Comparison of ENCODE assay signal across 8 cellular contexts in genomic region chr17:45201880-45202279, GRCh38. TPM values are rescaled to one million over a fixed set of nuclear protein-coding genes. Genes with fewer than 3 reads are reported as not detected.
DNase-seq lines count a peak whose midpoint lies in the region; ATAC-seq and TF ChIP-seq lines count a peak whose summit lies in the region.
"Not testable (repeated sequence)": the region's sequence is repeated elsewhere in the genome, so short reads cannot be mapped to it uniquely, and the experiment has no call there.

No MANE protein-coding gene starts in this region.

- H3K27ac Mint-ChIP-seq in WTC11: not testable (repeated sequence)

- H3K4me1 Mint-ChIP-seq in WTC11: peaks cover 14% of the 10 kb centered on the region

- H3K4me1 ChIP-seq in right lobe of liver: peaks cover 0 to 13% (median 3%) of the 10 kb centered on the region in 4 donors

- H3K36me3 ChIP-seq in right lobe of liver: not testable (repeated sequence)

- not testable (repeated sequence) for H3K27me3 ChIP-seq in right lobe of liver

- ATAC-seq in WTC11: not testable (repeated sequence)
- ATAC-seq in Right ventricle myocardium inferior (peak; percentile 61), right lobe of liver (peak; percentile 69 to 79 (median 76))

- intact Hi-C loops in Right ventricle myocardium inferior (cut with DNase I); right lobe of liver (cut with DNase I): not testable (repeated sequence)

- not testable (repeated sequence) for H3K4me3 ChIP-seq in right lobe of liver

- CTCF ChIA-PET in WTC11 (lab: Charles Lee): interaction anchor here (0.7 to 7.2 kb wide), 5 partner anchors 16 to 168 kb away, joined by 4 to 340 read pairs (median 4); partner anchors contain the start of genes ACBD4 and HEXIM1

- not testable (repeated sequence) for H3K9me3 Mint-ChIP-seq in WTC11

- H3K9me3 ChIP-seq in right lobe of liver: not testable (repeated sequence)

- WGBS in right lobe of liver (ENCODE audit: insufficient coverage, low coverage, low lambda C conversion rate, missing lambda C conversion rate): 39% methylated on average over 6 of the region's 6 CpGs

- H3K27ac ChIP-seq in epithelial cell of prostate (peak overlapping the region; percentile 44), right lobe of liver (peak overlapping the region in 1 of 3 donors; percentile 40)

- TF ChIP-seq CTCF in WTC11 (IDR thresholded peaks at IDR 0.05); right lobe of liver (IDR thresholded peaks at IDR 0.05): not testable (repeated sequence)

- H3K36me3 Mint-ChIP-seq in WTC11: not testable (repeated sequence)

- H3K27me3 Mint-ChIP-seq in WTC11 (ENCODE audit: low read depth): peaks cover 11% of the 10 kb centered on the region

- not testable (repeated sequence) for TF ChIP-seq POLR2A in right lobe of liver (IDR thresholded peaks at IDR 0.05)

- DNase-seq in AG08396 (ENCODE audit: low spot score): peak; percentile 7
- peak; percentile 63 for DNase-seq in GM03348 (ENCODE audit: low spot score)
- peak; percentile 32 for DNase-seq in NCI-H226
- not testable (repeated sequence) for DNase-seq in WTC11 (ENCODE audit: low spot score); Right ventricle myocardium inferior (ENCODE audit: missing footprints)
- peak; percentile 6 for DNase-seq in epithelial cell of prostate (ENCODE audit: low read depth, low spot score)
- DNase-seq in right lobe of liver: peak; percentile 41 to 78 (median 72)
- DNase-seq in stromal cell of bone marrow (ENCODE audit: low read depth): peak; percentile 34

- POLR2A ChIA-PET in WTC11 (lab: Charles Lee): interaction anchor here (0.7 kb wide), 1 partner anchor 41 kb away, joined by 4 read pairs; no protein-coding TSS in a partner anchor

- H3K4me3 Mint-ChIP-seq in WTC11: not testable (repeated sequence)

TF ChIP-seq in WTC11, 78 proteins besides CTCF, POLR2A, EP300 and RAD21:
- peak; percentile 97 for TF ChIP-seq GABPB1 (CRISPR knock-in tag; IDR thresholded peaks at IDR 0.05)

RNA-seq across cellular contexts. Expression of gene FMNL1, which starts 19.8 kb away (rescaled TPM):
- 5.3 to 7.9 TPM (median 7.3 TPM) in 3 replicates for total RNA-seq in WTC11 (2021)
- total RNA-seq in Right ventricle myocardium inferior: 13.7 TPM
- total RNA-seq in right lobe of liver: 1 to 10 TPM; 3.7 to 10.0 (median 5.1) TPM

RNA-seq across cellular contexts. Expression of gene HEXIM2, which starts 40.2 kb away (rescaled TPM):
- total RNA-seq in WTC11 (2021) (11.9 to 16.1 TPM (median 12.2 TPM) in 3 replicates), Right ventricle myocardium inferior (9.0 TPM), right lobe of liver (10 to 100 TPM in 1 of 6 experiments, 1 to 10 TPM in 5; 2.6 to 13.5 (median 5.4) TPM)

RNA-seq across cellular contexts. Expression of gene HEXIM1, which starts 53.6 kb away (rescaled TPM):
- total RNA-seq in WTC11 (2021): 29.6 to 36.9 TPM (median 35.2 TPM) in 3 replicates
- 33.1 TPM for total RNA-seq in Right ventricle myocardium inferior
- 10 to 100 TPM; 14.0 to 27.1 (median 19.6) TPM for total RNA-seq in right lobe of liver
